Comparison of ENCODE assay signal across 1 cellular context in genomic region chr17:42677012-42677857, GRCh38.
TF ChIP-seq lines count a peak whose summit lies in the region.

No MANE protein-coding gene starts in this region.

TF ChIP-seq in HepG2, 621 proteins besides CTCF, POLR2A, EP300 and RAD21 (continues in another document):
- peak; percentile 95 for TF ChIP-seq ATF1 (CRISPR knock-in tag; IDR thresholded peaks at IDR 0.05)
- TF ChIP-seq MAZ (IDR thresholded peaks at IDR 0.05; ENCODE audit: borderline replicate concordance, low read depth, low read length) = peak; percentile 88
- TF ChIP-seq MAZ (CRISPR knock-in tag; IDR thresholded peaks at IDR 0.05; ENCODE audit: low read depth) = peak; percentile 86; the same call in 1 of the 2 replicates
- 0 out of 2 replicates have a peak, but pooled peaks have one; percentile 13 for TF ChIP-seq SOX5 (CRISPR knock-in tag; IDR thresholded peaks at IDR 0.05; ENCODE audit: borderline replicate concordance)
- peak; percentile 19; the same call in 1 of the 2 replicates for TF ChIP-seq FOXP1 (IDR thresholded peaks at IDR 0.05)
- peak; percentile 36; the same call in 1 of the 2 replicates for TF ChIP-seq FOXP1 (CRISPR knock-in tag; IDR thresholded peaks at IDR 0.05)
- TF ChIP-seq MEIS2 (CRISPR knock-in tag; IDR thresholded peaks at IDR 0.05) = 0 out of 2 replicates have a peak, but pooled peaks have one; percentile 4
- peak; percentile 80 for TF ChIP-seq USF2 (IDR thresholded peaks at IDR 0.05; ENCODE audit: low read depth, low read length)
- peak; percentile 87; the same call in 1 of the 2 replicates for TF ChIP-seq USF2 (CRISPR knock-in tag; IDR thresholded peaks at IDR 0.05; ENCODE audit: borderline replicate concordance)
- peak; percentile 92 for TF ChIP-seq NFYC (CRISPR knock-in tag; IDR thresholded peaks at IDR 0.05)
- no peak for TF ChIP-seq ZNF335 (CRISPR knock-in tag; IDR thresholded peaks at IDR 0.05)
- TF ChIP-seq FOXK1 (CRISPR knock-in tag; IDR thresholded peaks at IDR 0.05; ENCODE audit: borderline replicate concordance, low read depth) = peak; percentile 75; the same call in 1 of the 2 replicates
- TF ChIP-seq MLX (CRISPR knock-in tag; IDR thresholded peaks at IDR 0.05) = 0 out of 2 replicates have a peak, but pooled peaks have one; percentile 24
- TF ChIP-seq ATF3 (CRISPR knock-in tag; IDR thresholded peaks at IDR 0.05) = peak; percentile 75
- peak; percentile 69; the same call in 1 of the 3 replicates for TF ChIP-seq MXI1 (IDR thresholded peaks at IDR 0.05; ENCODE audit: borderline replicate concordance, low read depth, low read length)
- TF ChIP-seq NR1H2 (CRISPR knock-in tag; IDR thresholded peaks at IDR 0.05; ENCODE audit: borderline replicate concordance, low read depth) = no peak
- TF ChIP-seq KLF13 (CRISPR knock-in tag; IDR thresholded peaks at IDR 0.05) = no peak
- TF ChIP-seq TBX2 (CRISPR knock-in tag; IDR thresholded peaks at IDR 0.05; ENCODE audit: borderline replicate concordance) = peak; percentile 49
- no peak for TF ChIP-seq ZBTB43 (CRISPR knock-in tag; conservative IDR thresholded peaks at IDR 0.05)
- TF ChIP-seq MNT (IDR thresholded peaks at IDR 0.05) = peak; percentile 77
- TF ChIP-seq PBX2 (CRISPR knock-in tag; IDR thresholded peaks at IDR 0.05) = 0 out of 2 replicates have a peak, but pooled peaks have one; percentile 20
- peak; percentile 90; the same call in 1 of the 2 replicates for TF ChIP-seq ZNF605 (CRISPR knock-in tag; IDR thresholded peaks at IDR 0.05)
- TF ChIP-seq PTBP1 (IDR thresholded peaks at IDR 0.05; ENCODE audit: low read depth, low read length, poor library complexity, severe bottlenecking) = no peak
- peak; percentile 48; the same call in 1 of the 2 replicates for TF ChIP-seq SALL1 (CRISPR knock-in tag; IDR thresholded peaks at IDR 0.05)
- no peak for TF ChIP-seq ZSCAN12 (CRISPR knock-in tag; IDR thresholded peaks at IDR 0.05)
- TF ChIP-seq GABPA (IDR thresholded peaks at IDR 0.05; ENCODE audit: low read depth, low read length) = no peak
- TF ChIP-seq GABPA (CRISPR knock-in tag; IDR thresholded peaks at IDR 0.05; ENCODE audit: low read depth) = 0 out of 2 replicates have a peak, but pooled peaks have one; percentile 6
- TF ChIP-seq ZMYM3 (CRISPR knock-in tag; IDR thresholded peaks at IDR 0.05) = peak; percentile 41; the same call in 1 of the 2 replicates
- TF ChIP-seq CEBPZ (IDR thresholded peaks at IDR 0.05; ENCODE audit: low read length) = no peak
- peak; percentile 32; the same call in 1 of the 2 replicates for TF ChIP-seq RXRB (CRISPR knock-in tag; IDR thresholded peaks at IDR 0.05; ENCODE audit: borderline replicate concordance)
- 0 out of 2 replicates have a peak, but pooled peaks have one; percentile 1 for TF ChIP-seq SIX4 (CRISPR knock-in tag; IDR thresholded peaks at IDR 0.05)
- TF ChIP-seq SP5 (CRISPR knock-in tag; IDR thresholded peaks at IDR 0.05; ENCODE audit: borderline replicate concordance, low read depth) = peak; percentile 89
- TF ChIP-seq ZBTB20 (CRISPR knock-in tag; IDR thresholded peaks at IDR 0.05; ENCODE audit: borderline replicate concordance, low read depth) = 0 out of 2 replicates have a peak, but pooled peaks have one; percentile 15
- 0 out of 2 replicates have a peak, but pooled peaks have one; percentile 63 for TF ChIP-seq ZNF704 (CRISPR knock-in tag; IDR thresholded peaks at IDR 0.05; ENCODE audit: borderline replicate concordance)
- no peak for TF ChIP-seq ZNF703 (CRISPR knock-in tag; IDR thresholded peaks at IDR 0.05; ENCODE audit: borderline replicate concordance)
- peak; percentile 10; the same call in 1 of the 2 replicates for TF ChIP-seq ELF1 (CRISPR knock-in tag; IDR thresholded peaks at IDR 0.05)
- TF ChIP-seq IKZF4 (CRISPR knock-in tag; IDR thresholded peaks at IDR 0.05; ENCODE audit: borderline replicate concordance, low read depth, not compliant biosample characterization) = no peak
- TF ChIP-seq ZHX2 (IDR thresholded peaks at IDR 0.05; ENCODE audit: low read depth) = peak; percentile 57; the same call in 1 of the 2 replicates
- no peak for TF ChIP-seq ZHX2 (CRISPR knock-in tag; IDR thresholded peaks at IDR 0.05; ENCODE audit: borderline replicate concordance)
- TF ChIP-seq ATF4 (CRISPR knock-in tag; IDR thresholded peaks at IDR 0.05) = peak; percentile 29 to 97; a peak in 2 of 4 replicates
- TF ChIP-seq ZNF572 (CRISPR knock-in tag; IDR thresholded peaks at IDR 0.05) = 0 out of 2 replicates have a peak, but pooled peaks have one; percentile 58
- peak; percentile 95 for TF ChIP-seq CREM (IDR thresholded peaks at IDR 0.05)
- no peak; the same call in 1 of the 2 replicates for TF ChIP-seq CREM (CRISPR knock-in tag; IDR thresholded peaks at IDR 0.05)
